ENCODE assay signal across 15 cellular contexts in genomic region chr2:169036717-169037450, GRCh38. TPM values are rescaled to one million over a fixed set of nuclear protein-coding genes. Genes with fewer than 3 reads are reported as not detected.
A peak's percentile ranks its signal among the peaks of the same experiment; 100 is the strongest.
DNase-seq lines count a peak whose midpoint lies in the region; ATAC-seq and TF ChIP-seq lines count a peak whose summit lies in the region.
"Had no signal": no experiment of that assay in that cellular context is flagged by ENCODE, and none has a peak within 500 bp of the region (broad histone marks: within the 10 kb centered on the region; RNA-seq: fewer than 3 reads in every experiment).

No MANE protein-coding gene starts in this region.

- H3K4me3 Mint-ChIP-seq in CD14-positive monocyte, result no peak overlapping the region
- H3K4me3 Mint-ChIP-seq: GM23338; IgD-negative memory B cell; natural killer cell; T-helper 1 cell treated with Interleukin-12 subunit alpha and Interleukin-12 subunit beta and Interleukin-4 antibody, amounts not matched to agents 30 μg/mL and 1 μg/mL, for 36 hours had no signal

- peak; percentile 54 for ATAC-seq in GM19438 (IDR thresholded peaks at IDR 0.05; ENCODE audit: low read depth, unreplicated experiment)
- peak; percentile 78 for ATAC-seq in HG02938 (IDR thresholded peaks at IDR 0.05; ENCODE audit: unreplicated experiment)
- ATAC-seq: GM23338 had no signal

- DNase-seq in CD14-positive monocyte (ENCODE audit: low spot score) (peak; percentile 66), NOMO-1 treated with dmso at 0.1 percent for 144 hours (lab: John Stamatoyannopoulos, UW; ENCODE audit: unreplicated experiment) (peak; percentile 63), NCI-H2029 (lab: John Stamatoyannopoulos, UW) (no peak), lower leg skin (ENCODE audit: low spot score in 2 of 2) (no peak), GF-D8 (lab: John Stamatoyannopoulos, UW) (no peak), AG20443 (ENCODE audit: low spot score) (no peak)
- DNase-seq: natural killer cell; NCI-H446 treated with DMSO at 0.1 percent for 48 hours; small intestine; stimulated activated CD8-positive, alpha-beta memory T cell treated with anti-CD3 and anti-CD28 coated beads, Interleukin-4, amount 100 ng/mL, for 48 hours had no signal

- peak overlapping the region; percentile 80 to 96 (median 90) for H3K27ac Mint-ChIP-seq in CD14-positive monocyte
- H3K27ac Mint-ChIP-seq: GM23338; IgD-negative memory B cell; natural killer cell; T-helper 1 cell treated with Interleukin-12 subunit alpha and Interleukin-12 subunit beta and Interleukin-4 antibody, amounts not matched to agents 30 μg/mL and 1 μg/mL, for 36 hours had no signal

- TF ChIP-seq CTCF in CD14-positive monocyte (IDR thresholded peaks at IDR 0.05) (no peak), lower leg skin (IDR thresholded peaks at IDR 0.05) (no peak)

- TF ChIP-seq POLR2A in lower leg skin (IDR thresholded peaks at IDR 0.05), result no peak

- H3K36me3 Mint-ChIP-seq in CD14-positive monocyte, result peaks cover 0 to 1% of the 10 kb centered on the region in 2 donors

- peaks cover 0 to 1% (median 0%) of the 10 kb centered on the region in 3 donors for H3K27me3 Mint-ChIP-seq in CD14-positive monocyte (ENCODE audit: low read depth in 3 of 3)

- 64 to 69% methylated on average over 4 of the region's 4 CpGs for WGBS in lower leg skin, 2 donors

- H3K4me3 ChIP-seq in lower leg skin (ENCODE audit: low read depth, poor library complexity, severe bottlenecking), result no peak overlapping the region
- H3K4me3 ChIP-seq: GM23338 had no signal

- H3K4me1 Mint-ChIP-seq in CD14-positive monocyte, result peaks cover 45% of the 10 kb centered on the region

- H3K9me3 Mint-ChIP-seq in CD14-positive monocyte, result peaks cover 3 to 13% (median 6%) of the 10 kb centered on the region in 7 donors
- H3K9me3 Mint-ChIP-seq: GM23338 had no signal

- intact Hi-C loops in CD14-positive monocyte (cut with micrococcal nuclease), result loop anchor here (5.0 to 10.0 kb wide), 2 partner anchors 35 to 62 kb away; no protein-coding TSS in a partner anchor
- intact Hi-C loops in lower leg skin (cut with DNase I; ENCODE audit: low total_unique reads), result no loop called here

RNA-seq across cellular contexts. Expression of gene ABCB11, which starts 5.8 kb away (rescaled TPM):
- polyA plus RNA-seq in CD14-positive monocyte, result not detected
- under 1 TPM in 3 of 4 donors, not detected in 1; 0.39 to 0.49 (median 0.46) TPM for total RNA-seq in lower leg skin
- total RNA-seq: GM23338 had no signal
- polyA plus RNA-seq: GM23338, IgD-negative memory B cell had no signal

RNA-seq across cellular contexts. Expression of gene DHRS9, which starts 32.5 kb away (rescaled TPM):
- polyA plus RNA-seq in CD14-positive monocyte, result 10 to 100 TPM in 1 of 2 donors, 1 to 10 TPM in 1; 10.0 to 12.9 TPM
- 1 to 10 TPM in 3 of 4 donors, not detected in 1; 1.4 to 3.4 (median 1.9) TPM for total RNA-seq in lower leg skin
- total RNA-seq: GM23338 had no signal
- polyA plus RNA-seq: GM23338 had no signal

Comparison
In these comparisons a context has a peak if more than half of its experiments do, and no peak if none do; other contexts are left out.
1. DNase-seq: peak in CD14-positive monocyte (single experiment) and NOMO-1 treated with dmso at 0.1 percent for 144 hours (single experiment); none in NCI-H2029 (single experiment), lower leg skin (0 of 2), GF-D8 (single experiment) and AG20443 (single experiment).